In genomic region chr11:2975594-2975993, GRCh38 we compare ENCODE assay signal across 8 cellular contexts. TPM values are rescaled to one million over a fixed set of nuclear protein-coding genes. Genes with fewer than 3 reads are reported as not detected.
DNase-seq lines count a peak whose midpoint lies in the region; ATAC-seq and TF ChIP-seq lines count a peak whose summit lies in the region.

No MANE protein-coding gene starts in this region.

- TF ChIP-seq EP300 in suprapubic skin (IDR thresholded peaks at IDR 0.05): no peak

- intact Hi-C loops in Panc1 (cut with micrococcal nuclease; ENCODE audit: unreplicated experiment): no loop called here

- H3K4me3 ChIP-seq in AG04450 (ENCODE audit: low read depth, low read length) (no peak overlapping the region), Panc1 (ENCODE audit: low read depth in 2 of 2, low read length in 2 of 2) (no peak overlapping the region), suprapubic skin (no peak overlapping the region)

- in situ Hi-C loops in GM13976 (cut with MboI; ENCODE audit: low sequenced_read_pairs, unreplicated experiment) (no loop called here), Panc1 (cut with HindIII; ENCODE audit: low pct_unique_long_range_greater_than_20kb, low sequenced_read_pairs) (no loop called here)

- no peak overlapping the region for H3K27ac ChIP-seq in AG04450 (ENCODE audit: low read depth, low read length)
- H3K27ac ChIP-seq in Panc1 (ENCODE audit: low read length): no peak overlapping the region
- H3K27ac ChIP-seq in suprapubic skin: no peak overlapping the region

- ATAC-seq in Panc1: peak; percentile 92

- H3K9me3 ChIP-seq in AG04450 (ENCODE audit: control insufficient read depth, insufficient read depth, low read length): no peaks in the 10 kb centered on the region
- no peaks in the 10 kb centered on the region for H3K9me3 ChIP-seq in Panc1 (ENCODE audit: control insufficient read depth, insufficient read depth, low read depth, low read length)
- H3K9me3 ChIP-seq in suprapubic skin: no peaks in the 10 kb centered on the region

- H3K36me3 ChIP-seq in Panc1 (ENCODE audit: control insufficient read depth, insufficient read depth, low read length) (peaks cover 53% of the 10 kb centered on the region), suprapubic skin (peaks cover 89% of the 10 kb centered on the region)

- WGBS in suprapubic skin: 82% methylated on average over 4 of the region's 4 CpGs

- no peak for TF ChIP-seq POLR2A in suprapubic skin (IDR thresholded peaks at IDR 0.05)

- H3K4me1 ChIP-seq in Panc1 (ENCODE audit: control insufficient read depth, insufficient read depth, low read length) (peaks cover 4% of the 10 kb centered on the region; the same call in 1 of the 2 replicates), suprapubic skin (no peaks in the 10 kb centered on the region)

- H3K27me3 ChIP-seq in AG04450 (ENCODE audit: control insufficient read depth, insufficient read depth, low read length) (no peaks in the 10 kb centered on the region), Panc1 (ENCODE audit: control insufficient read depth, insufficient read depth, low read length) (no peaks in the 10 kb centered on the region), suprapubic skin (no peaks in the 10 kb centered on the region)

- no peak for DNase-seq in AG04450 (ENCODE audit: low read depth, low spot score)
- peak; percentile 43 for DNase-seq in GM13976 (ENCODE audit: low spot score)
- no peak for DNase-seq in Panc1 (ENCODE audit: low read depth, low spot score)
- peak; percentile 46 for DNase-seq in amniotic epithelial cell (ENCODE audit: low read depth)
- DNase-seq in iPS-NIHi11 (ENCODE audit: low spot score): peak; percentile 47
- peak; percentile 52 for DNase-seq in stimulated activated CD8-positive, alpha-beta memory T cell treated with anti-CD3 and anti-CD28 coated beads, Interleukin-4, amount 100 ng/mL, for 48 hours
- no peak for DNase-seq in suprapubic skin (ENCODE audit: low spot score in 2 of 2)
- no peak for DNase-seq in HPDE6-E6E7 (ENCODE audit: extremely low spot score)

- POLR2A ChIA-PET in AG04450 (lab: Yijun Ruan, JAX): interaction anchor here (1.0 kb wide), 1 partner anchor 17 kb away, joined by 3 read pairs; the partner anchor contains the start of gene NAP1L4
- POLR2A ChIA-PET in Panc1 (lab: Charles Lee): interaction anchor here (0.6 kb wide), 1 partner anchor 42 kb away, joined by 3 read pairs; no protein-coding TSS in a partner anchor

- CTCF ChIA-PET in AG04450 (lab: Charles Lee): interaction anchor here (0.7 to 2.2 kb wide), 11 partner anchors 11 to 442 kb away, joined by 3 to 7 read pairs (median 3); no protein-coding TSS in a partner anchor
- CTCF ChIA-PET in Panc1 (lab: Charles Lee): interaction anchor here (0.6 to 2.1 kb wide), 3 partner anchors 12 to 31 kb away, joined by 3 to 5 read pairs (median 5); no protein-coding TSS in a partner anchor

- no TSS peak for BruUV-seq in Panc1 (replicated peaks; lab: Mats Ljungman, UMichigan)

- peak; percentile 58 for TF ChIP-seq CTCF in AG04450 (IDR thresholded peaks at IDR 0.05; ENCODE audit: low read depth, low read length)
- peak; percentile 48 for TF ChIP-seq CTCF in GM13976 (IDR thresholded peaks at IDR 0.05; ENCODE audit: borderline replicate concordance, control extremely low read depth, extremely low read depth, insufficient read depth, missing control alignments)
- TF ChIP-seq CTCF in Panc1 (IDR thresholded peaks at IDR 0.05): peak; percentile 83
- TF ChIP-seq CTCF in suprapubic skin (IDR thresholded peaks at IDR 0.05): peak in 1 of 2 donors; percentile 45

RNA-seq across cellular contexts. Expression of gene NAP1L4, which starts 16.5 kb away (rescaled TPM):
- polyA plus RNA-seq in AG04450 (2011; rRNA removed): 88.5 and 107 TPM in 2 replicates
- polyA minus RNA-seq in AG04450 (2011; rRNA and poly(A)+ RNA removed): 49.5 and 56.6 TPM in 2 replicates
- total RNA-seq in Panc1 (2021; ENCODE audit: unreplicated experiment) (274 TPM), suprapubic skin (100 to 1,000 TPM in 2 of 4 donors, 10 to 100 TPM in 2; 70.7 to 150 (median 97.5) TPM)
- 162 TPM for polyA plus RNA-seq in Panc1 (2012; ENCODE audit: insufficient read length)

RNA-seq across cellular contexts. Expression of gene PHLDA2, which starts 46.4 kb away (rescaled TPM):
- polyA plus RNA-seq in AG04450 (2011; rRNA removed): 9.6 and 14.4 TPM in 2 replicates
- 3.2 and 3.6 TPM in 2 replicates for polyA minus RNA-seq in AG04450 (2011; rRNA and poly(A)+ RNA removed)
- total RNA-seq in Panc1 (2021; ENCODE audit: unreplicated experiment) (195 TPM), suprapubic skin (10 to 100 TPM in 3 of 4 donors, 1 to 10 TPM in 1; 7.0 to 26.4 (median 18.2) TPM)
- 286 TPM for polyA plus RNA-seq in Panc1 (2012; ENCODE audit: insufficient read length)

Comparison
In these comparisons a context has a peak if more than half of its experiments do, and no peak if none do; other contexts are left out.
1. DNase-seq: peak in GM13976 (single experiment), amniotic epithelial cell (single experiment), iPS-NIHi11 (single experiment) and stimulated activated CD8-positive, alpha-beta memory T cell treated with anti-CD3 and anti-CD28 coated beads, Interleukin-4, amount 100 ng/mL, for 48 hours (single experiment); none in AG04450 (single experiment), Panc1 (single experiment), suprapubic skin (0 of 2) and HPDE6-E6E7 (single experiment).